ENCODE assay signal across 1 cellular context in the genomic region with DNA sequence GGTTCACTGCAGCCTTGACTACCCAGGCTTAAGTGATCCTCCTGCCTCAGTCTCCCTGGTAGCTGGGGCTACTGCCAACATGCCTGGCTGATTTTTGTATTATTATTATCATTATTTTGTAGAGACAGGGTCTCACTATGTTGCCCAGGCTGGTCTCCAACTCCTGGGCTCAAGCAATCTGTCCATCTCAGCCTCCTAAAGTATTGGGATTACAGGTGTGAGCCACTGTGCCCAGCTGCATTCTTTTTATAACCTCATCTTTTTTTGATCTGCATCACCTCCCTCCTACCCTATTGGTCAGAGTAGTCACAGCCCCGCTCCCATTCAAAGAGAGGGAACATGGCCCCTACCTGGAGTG.
TF ChIP-seq lines count a peak whose summit lies in the region.

No MANE protein-coding gene starts in this region.

TF ChIP-seq in IMR-90, 13 proteins besides CTCF, POLR2A, EP300 and RAD21:
- TF ChIP-seq RCOR1 (IDR thresholded peaks at IDR 0.05; ENCODE audit: insufficient replicate concordance, low read length), result no peak
- TF ChIP-seq BHLHE40 (IDR thresholded peaks at IDR 0.05; ENCODE audit: low read depth, low read length), result no peak
- no peak for TF ChIP-seq CHD1 (IDR thresholded peaks at IDR 0.05; ENCODE audit: low read depth, low read length)
- TF ChIP-seq, protein P1, sequence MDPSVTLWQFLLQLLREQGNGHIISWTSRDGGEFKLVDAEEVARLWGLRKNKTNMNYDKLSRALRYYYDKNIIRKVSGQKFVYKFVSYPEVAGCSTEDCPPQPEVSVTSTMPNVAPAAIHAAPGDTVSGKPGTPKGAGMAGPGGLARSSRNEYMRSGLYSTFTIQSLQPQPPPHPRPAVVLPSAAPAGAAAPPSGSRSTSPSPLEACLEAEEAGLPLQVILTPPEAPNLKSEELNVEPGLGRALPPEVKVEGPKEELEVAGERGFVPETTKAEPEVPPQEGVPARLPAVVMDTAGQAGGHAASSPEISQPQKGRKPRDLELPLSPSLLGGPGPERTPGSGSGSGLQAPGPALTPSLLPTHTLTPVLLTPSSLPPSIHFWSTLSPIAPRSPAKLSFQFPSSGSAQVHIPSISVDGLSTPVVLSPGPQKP (IDR thresholded peaks at IDR 0.05; ENCODE audit: borderline replicate concordance, low read depth, low read length), result no peak
- TF ChIP-seq SMC3 (IDR thresholded peaks at IDR 0.05; ENCODE audit: low read depth, low read length), result no peak
- no peak for TF ChIP-seq MAFK (IDR thresholded peaks at IDR 0.05; ENCODE audit: low read depth, low read length)
- no peak for TF ChIP-seq NFE2L2 (IDR thresholded peaks at IDR 0.05; ENCODE audit: low read depth, low read length)
- TF ChIP-seq CEBPB (IDR thresholded peaks at IDR 0.05; ENCODE audit: low read depth, low read length), result no peak
- TF ChIP-seq FOS (IDR thresholded peaks at IDR 0.05; ENCODE audit: low read depth, low read length), result no peak
- TF ChIP-seq, protein P2, sequence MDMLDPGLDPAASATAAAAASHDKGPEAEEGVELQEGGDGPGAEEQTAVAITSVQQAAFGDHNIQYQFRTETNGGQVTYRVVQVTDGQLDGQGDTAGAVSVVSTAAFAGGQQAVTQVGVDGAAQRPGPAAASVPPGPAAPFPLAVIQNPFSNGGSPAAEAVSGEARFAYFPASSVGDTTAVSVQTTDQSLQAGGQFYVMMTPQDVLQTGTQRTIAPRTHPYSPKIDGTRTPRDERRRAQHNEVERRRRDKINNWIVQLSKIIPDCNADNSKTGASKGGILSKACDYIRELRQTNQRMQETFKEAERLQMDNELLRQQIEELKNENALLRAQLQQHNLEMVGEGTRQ (IDR thresholded peaks at IDR 0.05; ENCODE audit: low read depth, low read length), result no peak
- no peak for TF ChIP-seq MAZ (IDR thresholded peaks at IDR 0.05; ENCODE audit: borderline replicate concordance, low read depth, low read length)
- no peak for TF ChIP-seq RFX5 (IDR thresholded peaks at IDR 0.05; ENCODE audit: low read depth, low read length)
- TF ChIP-seq MXI1 (IDR thresholded peaks at IDR 0.05; ENCODE audit: borderline replicate concordance, low read depth, low read length), result no peak
